ENCODE assay signal across 8 cellular contexts in genomic region chr19:16078759-16079707, GRCh38. TPM values are rescaled to one million over a fixed set of nuclear protein-coding genes. Genes with fewer than 3 reads are reported as not detected.
DNase-seq lines count a peak whose midpoint lies in the region; ATAC-seq and TF ChIP-seq lines count a peak whose summit lies in the region.

No MANE protein-coding gene starts in this region.

- ATAC-seq in HG02798 (IDR thresholded peaks at IDR 0.05; ENCODE audit: poor library complexity, unreplicated experiment), result peak; percentile 32
- ATAC-seq in GM19035 (IDR thresholded peaks at IDR 0.05; ENCODE audit: unreplicated experiment), result no peak

- H3K4me1 ChIP-seq in NT2/D1 (ENCODE audit: insufficient read depth, insufficient read length), result peaks cover 6% of the 10 kb centered on the region

- H3K9ac ChIP-seq in NT2/D1 (ENCODE audit: insufficient read length, low read depth), result no peak overlapping the region

- TF ChIP-seq POLR2A in erythroblast (IDR thresholded peaks at IDR 0.05; ENCODE audit: low read length), result peak; percentile 55

- no peaks in the 10 kb centered on the region for H3K9me3 ChIP-seq in NT2/D1 (ENCODE audit: insufficient read depth, low read length)

- DNase-seq in GM04504 (ENCODE audit: low read depth), result peak; percentile 96
- no peak for DNase-seq in NT2/D1 (ENCODE audit: low read depth, low spot score)
- peak; percentile 53 for DNase-seq in activated T-cell treated with anti-CD3 and anti-CD28 coated beads for 1 hour (ENCODE audit: low read depth)
- peak; percentile 92 to 94 for DNase-seq in erythroblast (lab: John Stamatoyannopoulos, UW)
- peak; percentile 88 for DNase-seq in myocyte (ENCODE audit: low read depth)
- peak; percentile 68 for DNase-seq in superior temporal gyrus (ENCODE audit: extremely low spot score)

- H3K4me3 ChIP-seq in NT2/D1 (ENCODE audit: insufficient read length, low read depth), result peak overlapping the region; percentile 92

- no peaks in the 10 kb centered on the region for H3K27me3 ChIP-seq in NT2/D1 (ENCODE audit: insufficient read depth, insufficient read length)

- peaks cover 56% of the 10 kb centered on the region for H3K36me3 ChIP-seq in NT2/D1 (ENCODE audit: insufficient read depth, insufficient read length, low read length)

RNA-seq across cellular contexts. Expression of gene TPM4, which starts 2.7 kb away (rescaled TPM):
- total RNA-seq in myocyte, result 324 and 355 TPM in 2 replicates
- polyA plus RNA-seq in myocyte (2012), result 730 TPM

RNA-seq across cellular contexts. Expression of gene RAB8A, which starts 32.7 kb away (rescaled TPM):
- 23.8 and 29.2 TPM in 2 replicates for total RNA-seq in myocyte
- polyA plus RNA-seq in myocyte (2012), result 74.6 TPM
